Comparison of ENCODE assay signal across 8 cellular contexts in genomic region chr12:15546102-15546701, GRCh38.
A peak's percentile ranks its signal among the peaks of the same experiment; 100 is the strongest.
DNase-seq lines count a peak whose midpoint lies in the region; ATAC-seq and TF ChIP-seq lines count a peak whose summit lies in the region.

No MANE protein-coding gene starts in this region.

- ATAC-seq in GM19351 (IDR thresholded peaks at IDR 0.05; ENCODE audit: unreplicated experiment) (peak; percentile 83), HG03378 (IDR thresholded peaks at IDR 0.05; ENCODE audit: unreplicated experiment) (peak; percentile 85)

- DNase-seq in activated T-helper 1 cell treated with anti-CD3 and anti-CD28 coated beads, Interleukin-12 subunit alpha, Interleukin-12 subunit beta, Interleukin-2, Interleukin-4 antibody, amounts not matched to agents 30 ng/mL and 10 ng/mL and 1 ng/mL, durations not matched to agents 14 hours and 24 hours and 36 hours (ENCODE audit: low spot score) = no peak
- DNase-seq in transverse colon (no peak), ureter (ENCODE audit: low spot score) (no peak), AG08396 (ENCODE audit: low spot score) (no peak), WERI-Rb-1 (no peak)

- TF ChIP-seq CTCF in transverse colon (IDR thresholded peaks at IDR 0.05) (no peak), WERI-Rb-1 (IDR thresholded peaks at IDR 0.05; ENCODE audit: low read depth, low read length) (no peak)

- peak overlapping the region; percentile 80 for H3K27ac Mint-ChIP-seq in activated T-helper 1 cell treated with anti-CD3 and anti-CD28 coated beads, Interleukin-12 subunit alpha, Interleukin-12 subunit beta, Interleukin-2, Interleukin-4 antibody, amounts not matched to agents 30 ng/mL and 10 ng/mL and 1 ng/mL, durations not matched to agents 14 hours and 24 hours and 36 hours

- TF ChIP-seq POLR2A in transverse colon (IDR thresholded peaks at IDR 0.05) = no peak

- peaks cover 12% of the 10 kb centered on the region for H3K9me3 Mint-ChIP-seq in activated T-helper 1 cell treated with anti-CD3 and anti-CD28 coated beads, Interleukin-12 subunit alpha, Interleukin-12 subunit beta, Interleukin-2, Interleukin-4 antibody, amounts not matched to agents 30 ng/mL and 10 ng/mL and 1 ng/mL, durations not matched to agents 14 hours and 24 hours and 36 hours

- peak overlapping the region; percentile 13 to 97 (median 79); a peak in 19 of 22 replicates for H3K4me2 ChIP-seq in BLaER1 treated with 17β-estradiol and CSF1 and Interleukin-3, amounts not matched to agents 10 nM and 100 nM

- intact Hi-C loops in activated T-helper 1 cell treated with anti-CD3 and anti-CD28 coated beads, Interleukin-12 subunit alpha, Interleukin-12 subunit beta, Interleukin-2, Interleukin-4 antibody, amounts not matched to agents 30 ng/mL and 10 ng/mL and 1 ng/mL, durations not matched to agents 14 hours and 24 hours and 36 hours (cut with micrococcal nuclease) = loop anchor here (1.0 kb wide), 3 partner anchors 12 to 25 kb away; no protein-coding TSS in a partner anchor
- intact Hi-C loops in transverse colon (cut with DNase I; ENCODE audit: low total_unique reads) = no loop called here

- H3K27me3 Mint-ChIP-seq in activated T-helper 1 cell treated with anti-CD3 and anti-CD28 coated beads, Interleukin-12 subunit alpha, Interleukin-12 subunit beta, Interleukin-2, Interleukin-4 antibody, amounts not matched to agents 30 ng/mL and 10 ng/mL and 1 ng/mL, durations not matched to agents 14 hours and 24 hours and 36 hours (ENCODE audit: insufficient read depth) = no peaks in the 10 kb centered on the region

- peak overlapping the region in 8 of 11 experiments; percentile 17 to 97 (median 84); a peak in 16 of 22 replicates for H3K9ac ChIP-seq in BLaER1 treated with 17β-estradiol and CSF1 and Interleukin-3, amounts not matched to agents 10 nM and 100 nM

- H3K4me1 ChIP-seq in BLaER1 treated with 17β-estradiol and CSF1 and Interleukin-3, amounts not matched to agents 10 nM and 100 nM = peaks cover 6 to 77% (median 41%) of the 10 kb centered on the region in 10 experiments; a peak in 18 of 20 replicates
- H3K4me1 ChIP-seq in transverse colon = peaks cover 0 to 31% (median 9%) of the 10 kb centered on the region in 4 donors

- peak overlapping the region in 5 of 10 experiments; percentile 48 to 64 (median 63); a peak in 10 of 20 replicates for H3K4me3 ChIP-seq in BLaER1 treated with 17β-estradiol and CSF1 and Interleukin-3, amounts not matched to agents 10 nM and 100 nM
- H3K4me3 ChIP-seq in transverse colon (peak overlapping the region in 3 of 4 donors; percentile 2 to 38 (median 18)), WERI-Rb-1 (ENCODE audit: low read depth, low read length) (no peak overlapping the region)

- WGBS in transverse colon (ENCODE audit: low coverage in 1 of 2), 2 donors = 13 to 29% methylated on average over 1 of the region's 1 CpG

- peaks cover 0 to 21% (median 0%) of the 10 kb centered on the region in 11 experiments; a peak in 4 of 22 replicates for H3K9me3 ChIP-seq in BLaER1 treated with 17β-estradiol and CSF1 and Interleukin-3, amounts not matched to agents 10 nM and 100 nM (replicated peaks in 1 of 11)
- H3K9me3 ChIP-seq in transverse colon (no peaks in the 10 kb centered on the region), WERI-Rb-1 (ENCODE audit: severe bottlenecking) (no peaks in the 10 kb centered on the region)

- peak overlapping the region in 10 of 11 experiments; percentile 16 to 99 (median 88); a peak in 20 of 22 replicates for H3K27ac ChIP-seq in BLaER1 treated with 17β-estradiol and CSF1 and Interleukin-3, amounts not matched to agents 10 nM and 100 nM
- H3K27ac ChIP-seq in transverse colon (peak overlapping the region; percentile 46 to 76 (median 60)), WERI-Rb-1 (no peak overlapping the region)

- TF ChIP-seq EP300 in transverse colon (IDR thresholded peaks at IDR 0.05; ENCODE audit: low read depth) = no peak

- H3K27me3 ChIP-seq in BLaER1 treated with 17β-estradiol and CSF1 and Interleukin-3, amounts not matched to agents 10 nM and 100 nM = no peaks in the 10 kb centered on the region
- H3K27me3 ChIP-seq in transverse colon (no peaks in the 10 kb centered on the region), WERI-Rb-1 (ENCODE audit: insufficient read depth, low read depth, severe bottlenecking) (no peaks in the 10 kb centered on the region)

- H3K36me3 ChIP-seq in BLaER1 treated with 17β-estradiol and CSF1 and Interleukin-3, amounts not matched to agents 10 nM and 100 nM = peaks cover 0 to 27% (median 0%) of the 10 kb centered on the region in 11 experiments; a peak in 8 of 22 replicates
- no peaks in the 10 kb centered on the region for H3K36me3 ChIP-seq in transverse colon
- no peaks in the 10 kb centered on the region for H3K36me3 ChIP-seq in WERI-Rb-1

- peaks cover 44% of the 10 kb centered on the region for H3K4me1 Mint-ChIP-seq in activated T-helper 1 cell treated with anti-CD3 and anti-CD28 coated beads, Interleukin-12 subunit alpha, Interleukin-12 subunit beta, Interleukin-2, Interleukin-4 antibody, amounts not matched to agents 30 ng/mL and 10 ng/mL and 1 ng/mL, durations not matched to agents 14 hours and 24 hours and 36 hours (ENCODE audit: low read depth)

- in situ Hi-C loops in transverse colon (cut with MboI; ENCODE audit: low pct_ligation_motif_present in 1 of 4, low pct_unique_long_range_greater_than_20kb in 1 of 4, low sequenced_read_pairs in 3 of 4) = no loop called here

- peaks cover 18% of the 10 kb centered on the region for H3K36me3 Mint-ChIP-seq in activated T-helper 1 cell treated with anti-CD3 and anti-CD28 coated beads, Interleukin-12 subunit alpha, Interleukin-12 subunit beta, Interleukin-2, Interleukin-4 antibody, amounts not matched to agents 30 ng/mL and 10 ng/mL and 1 ng/mL, durations not matched to agents 14 hours and 24 hours and 36 hours (ENCODE audit: low read depth)

- H3K4me3 Mint-ChIP-seq in activated T-helper 1 cell treated with anti-CD3 and anti-CD28 coated beads, Interleukin-12 subunit alpha, Interleukin-12 subunit beta, Interleukin-2, Interleukin-4 antibody, amounts not matched to agents 30 ng/mL and 10 ng/mL and 1 ng/mL, durations not matched to agents 14 hours and 24 hours and 36 hours = peak overlapping the region; percentile 39

- no peaks in the 10 kb centered on the region for H4K20me1 ChIP-seq in BLaER1 treated with 17β-estradiol and CSF1 and Interleukin-3, amounts not matched to agents 10 nM and 100 nM
